ENCODE assay signal across 9 cellular contexts in the genomic region with DNA sequence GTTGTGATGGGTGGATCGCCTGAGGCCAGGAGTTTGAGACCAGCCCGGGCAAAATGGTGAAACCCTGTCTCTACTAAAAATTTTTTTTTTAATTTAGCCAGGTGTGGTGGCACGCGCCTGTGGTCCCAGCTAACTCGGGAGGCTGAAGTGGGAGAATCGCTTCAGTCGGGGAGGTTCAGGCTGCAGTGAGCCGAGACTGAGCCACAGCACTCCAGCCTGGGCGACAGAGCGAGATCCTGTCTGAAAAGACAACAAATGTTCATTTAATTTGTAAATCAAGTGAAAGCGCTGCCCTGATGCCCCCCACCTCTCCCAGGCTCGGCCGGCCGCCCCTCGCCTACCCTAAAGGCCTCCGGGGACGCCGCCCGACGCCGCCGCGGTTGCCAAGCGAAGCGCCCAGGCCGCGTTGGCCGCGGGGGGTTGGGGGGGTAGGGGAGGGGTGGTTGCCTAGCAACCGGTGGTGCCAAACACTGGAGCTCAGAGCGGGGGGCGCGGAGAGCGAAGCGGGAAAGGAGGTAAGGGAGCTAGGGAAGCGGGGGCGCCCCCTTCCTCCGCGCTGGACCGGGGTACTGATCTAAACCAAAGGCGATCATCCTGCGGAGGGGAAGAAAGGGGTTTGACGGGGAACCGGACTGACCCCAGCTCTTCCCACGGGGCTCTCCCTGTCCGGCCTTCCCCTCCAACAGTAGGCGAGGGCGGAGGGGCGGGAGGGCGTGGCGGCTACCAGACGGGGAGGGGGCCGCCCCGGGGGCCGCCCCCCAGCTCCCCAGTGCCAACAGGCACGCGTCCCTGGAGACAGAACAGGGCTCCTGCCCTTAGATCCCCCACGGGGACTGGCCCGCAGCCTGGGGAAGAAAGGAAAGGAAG. TPM values are rescaled to one million over a fixed set of nuclear protein-coding genes. Genes with fewer than 3 reads are reported as not detected.
A peak's percentile ranks its signal among the peaks of the same experiment; 100 is the strongest.
DNase-seq lines count a peak whose midpoint lies in the region; ATAC-seq and TF ChIP-seq lines count a peak whose summit lies in the region.
"Had no signal": no experiment of that assay in that cellular context is flagged by ENCODE, and none has a peak within 500 bp of the region (broad histone marks: within the 10 kb centered on the region; RNA-seq: fewer than 3 reads in every experiment).

A gene with protein sequence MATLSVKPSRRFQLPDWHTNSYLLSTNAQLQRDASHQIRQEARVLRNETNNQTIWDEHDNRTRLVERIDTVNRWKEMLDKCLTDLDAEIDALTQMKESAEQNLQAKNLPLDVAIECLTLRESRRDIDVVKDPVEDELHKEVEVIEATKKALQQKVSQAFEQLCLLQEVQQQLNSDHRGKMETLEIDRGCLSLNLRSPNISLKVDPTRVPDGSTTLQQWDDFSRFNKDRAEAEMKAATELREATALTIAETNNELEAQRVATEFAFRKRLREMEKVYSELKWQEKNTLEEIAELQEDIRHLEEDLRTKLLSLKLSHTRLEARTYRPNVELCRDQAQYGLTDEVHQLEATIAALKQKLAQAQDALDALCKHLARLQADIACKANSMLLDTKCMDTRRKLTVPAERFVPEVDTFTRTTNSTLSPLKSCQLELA (plus strand): TSS at position 460 of the 867 bp plus-strand sequence. CDS start 828 bp downstream, outside the sequence.

- no peak within 1 kb of the TSS for H3K4me3 Mint-ChIP-seq in activated CD8-positive, alpha-beta T cell treated with anti-CD3 and anti-CD28 coated beads for 36 hours
- H3K4me3 Mint-ChIP-seq in activated CD8-positive, alpha-beta T cell treated with anti-CD3 and anti-CD28 coated beads, Interleukin-2, amount 10 ng/mL, durations not matched to agents 7 days and 5 days: no peak within 1 kb of the TSS
- H3K4me3 Mint-ChIP-seq in activated CD4-positive, alpha-beta memory T cell treated with anti-CD3 and anti-CD28 coated beads for 36 hours: no peak within 1 kb of the TSS

- CTCF ChIA-PET in activated CD8-positive, alpha-beta T cell treated with anti-CD3 and anti-CD28 coated beads for 36 hours (lab: Charles Lee): interaction anchor here (0.8 kb wide), 1 partner anchor 33 kb away, joined by 3 read pairs; no protein-coding TSS in a partner anchor
- CTCF ChIA-PET in activated CD8-positive, alpha-beta T cell treated with anti-CD3 and anti-CD28 coated beads, Interleukin-2, amount 10 ng/mL, durations not matched to agents 7 days and 5 days (lab: Charles Lee): interaction anchor here (1.0 kb wide), 1 partner anchor 51 kb away, joined by 4 read pairs; no protein-coding TSS in a partner anchor
- CTCF ChIA-PET in activated CD4-positive, alpha-beta memory T cell treated with anti-CD3 and anti-CD28 coated beads for 36 hours (lab: Charles Lee): no interaction called here

- peak; percentile 25 for DNase-seq in activated CD8-positive, alpha-beta T cell treated with anti-CD3 and anti-CD28 coated beads for 36 hours
- no peak for DNase-seq in activated CD8-positive, alpha-beta T cell treated with anti-CD3 and anti-CD28 coated beads, Interleukin-2, amount 10 ng/mL, durations not matched to agents 7 days and 5 days
- DNase-seq in Peyer's patch (peak in 2 of 3 donors; percentile 15 to 51), fibroblast of mammary gland (ENCODE audit: low read depth) (peak; percentile 6), putamen (ENCODE audit: low spot score) (no peak)
- DNase-seq in activated CD4-positive, alpha-beta memory T cell treated with anti-CD3 and anti-CD28 coated beads for 36 hours: no peak

- peaks cover 28% of the 10 kb centered on the region for H3K27me3 Mint-ChIP-seq in activated CD8-positive, alpha-beta T cell treated with anti-CD3 and anti-CD28 coated beads for 36 hours
- H3K27me3 Mint-ChIP-seq in activated CD8-positive, alpha-beta T cell treated with anti-CD3 and anti-CD28 coated beads, Interleukin-2, amount 10 ng/mL, durations not matched to agents 7 days and 5 days (ENCODE audit: low read depth): peaks cover 34% of the 10 kb centered on the region
- peaks cover 23% of the 10 kb centered on the region for H3K27me3 Mint-ChIP-seq in activated CD4-positive, alpha-beta memory T cell treated with anti-CD3 and anti-CD28 coated beads for 36 hours

- H3K27me3 ChIP-seq in Peyer's patch: no peaks in the 10 kb centered on the region
- H3K27me3 ChIP-seq in neutrophil: peaks cover 22% of the 10 kb centered on the region

- no peak for TF ChIP-seq POLR2A in Peyer's patch (IDR thresholded peaks at IDR 0.05)

- H3K9me3 Mint-ChIP-seq in activated CD8-positive, alpha-beta T cell treated with anti-CD3 and anti-CD28 coated beads for 36 hours: no peaks in the 10 kb centered on the region
- no peaks in the 10 kb centered on the region for H3K9me3 Mint-ChIP-seq in activated CD8-positive, alpha-beta T cell treated with anti-CD3 and anti-CD28 coated beads, Interleukin-2, amount 10 ng/mL, durations not matched to agents 7 days and 5 days (ENCODE audit: insufficient read depth)
- no peaks in the 10 kb centered on the region for H3K9me3 Mint-ChIP-seq in activated CD4-positive, alpha-beta memory T cell treated with anti-CD3 and anti-CD28 coated beads for 36 hours
- H3K9me3 Mint-ChIP-seq: CD8-positive, alpha-beta memory T cell had no signal

- H3K4me3 ChIP-seq in Peyer's patch (peak within 1 kb of the TSS; percentile 14 to 47 (median 37)), fibroblast of mammary gland (ENCODE audit: control insufficient read depth, low read depth, low read length) (peak within 1 kb of the TSS; percentile 33), neutrophil (ENCODE audit: low read depth in 1 of 2, low read length in 1 of 2) (peak within 1 kb of the TSS; percentile 52 to 66)

- H3K4me1 Mint-ChIP-seq in activated CD8-positive, alpha-beta T cell treated with anti-CD3 and anti-CD28 coated beads for 36 hours (ENCODE audit: low read depth): no peaks in the 10 kb centered on the region
- peaks cover 9% of the 10 kb centered on the region for H3K4me1 Mint-ChIP-seq in activated CD8-positive, alpha-beta T cell treated with anti-CD3 and anti-CD28 coated beads, Interleukin-2, amount 10 ng/mL, durations not matched to agents 7 days and 5 days (ENCODE audit: low read depth)
- H3K4me1 Mint-ChIP-seq in activated CD4-positive, alpha-beta memory T cell treated with anti-CD3 and anti-CD28 coated beads for 36 hours (ENCODE audit: low read depth): peaks cover 4% of the 10 kb centered on the region

- POLR2A ChIA-PET in activated CD8-positive, alpha-beta T cell treated with anti-CD3 and anti-CD28 coated beads for 36 hours (lab: Charles Lee): no interaction called here
- POLR2A ChIA-PET in activated CD8-positive, alpha-beta T cell treated with anti-CD3 and anti-CD28 coated beads, Interleukin-2, amount 10 ng/mL, durations not matched to agents 7 days and 5 days (lab: Charles Lee): no interaction called here
- POLR2A ChIA-PET in activated CD4-positive, alpha-beta memory T cell treated with anti-CD3 and anti-CD28 coated beads for 36 hours (lab: Charles Lee): no interaction called here

- intact Hi-C loops in activated CD8-positive, alpha-beta T cell treated with anti-CD3 and anti-CD28 coated beads for 36 hours (cut with micrococcal nuclease): no loop called here
- intact Hi-C loops in activated CD4-positive, alpha-beta memory T cell treated with anti-CD3 and anti-CD28 coated beads for 36 hours (cut with micrococcal nuclease): no loop called here

- TF ChIP-seq CTCF in activated CD8-positive, alpha-beta T cell treated with anti-CD3 and anti-CD28 coated beads for 36 hours (IDR thresholded peaks at IDR 0.05): no peak
- TF ChIP-seq CTCF in Peyer's patch (IDR thresholded peaks at IDR 0.05) (no peak), fibroblast of mammary gland (conservative IDR thresholded peaks at IDR 0.05; ENCODE audit: control insufficient read depth, insufficient read depth, low read depth, low read length) (no peak), neutrophil (IDR thresholded peaks at IDR 0.05) (no peak)

- H3K36me3 ChIP-seq in Peyer's patch (no peaks in the 10 kb centered on the region), neutrophil (no peaks in the 10 kb centered on the region)

- peaks cover 0 to 16% (median 9%) of the 10 kb centered on the region in 4 donors for H3K4me1 ChIP-seq in Peyer's patch
- peaks cover 22 to 23% of the 10 kb centered on the region in 2 experiments for H3K4me1 ChIP-seq in neutrophil (ENCODE audit: control insufficient read depth in 1 of 2, insufficient read depth in 1 of 2, low read depth in 1 of 2, low read length in 1 of 2)

- no peaks in the 10 kb centered on the region for H3K9me3 ChIP-seq in Peyer's patch
- H3K9me3 ChIP-seq in neutrophil: no peaks in the 10 kb centered on the region

- H3K36me3 Mint-ChIP-seq in activated CD8-positive, alpha-beta T cell treated with anti-CD3 and anti-CD28 coated beads for 36 hours (ENCODE audit: low read depth): no peaks in the 10 kb centered on the region
- no peaks in the 10 kb centered on the region for H3K36me3 Mint-ChIP-seq in activated CD8-positive, alpha-beta T cell treated with anti-CD3 and anti-CD28 coated beads, Interleukin-2, amount 10 ng/mL, durations not matched to agents 7 days and 5 days (ENCODE audit: low read depth)
- H3K36me3 Mint-ChIP-seq in activated CD4-positive, alpha-beta memory T cell treated with anti-CD3 and anti-CD28 coated beads for 36 hours: no peaks in the 10 kb centered on the region

- H3K27ac Mint-ChIP-seq in activated CD8-positive, alpha-beta T cell treated with anti-CD3 and anti-CD28 coated beads for 36 hours: no peak within 1 kb of the TSS
- no peak within 1 kb of the TSS for H3K27ac Mint-ChIP-seq in activated CD8-positive, alpha-beta T cell treated with anti-CD3 and anti-CD28 coated beads, Interleukin-2, amount 10 ng/mL, durations not matched to agents 7 days and 5 days
- H3K27ac Mint-ChIP-seq in activated CD4-positive, alpha-beta memory T cell treated with anti-CD3 and anti-CD28 coated beads for 36 hours: no peak within 1 kb of the TSS

- H3K27ac ChIP-seq in Peyer's patch: no peak within 1 kb of the TSS
- H3K27ac ChIP-seq in neutrophil: no peak within 1 kb of the TSS

- no peak for ATAC-seq in activated CD8-positive, alpha-beta T cell treated with anti-CD3 and anti-CD28 coated beads for 36 hours
- no peak for ATAC-seq in activated CD8-positive, alpha-beta T cell treated with anti-CD3 and anti-CD28 coated beads, Interleukin-2, amount 10 ng/mL, durations not matched to agents 7 days and 5 days
- no peak for ATAC-seq in HG03175 (IDR thresholded peaks at IDR 0.05; ENCODE audit: unreplicated experiment)

RNA-seq across cellular contexts. Expression of the gene that starts here (rescaled TPM):
- total RNA-seq in activated CD8-positive, alpha-beta T cell treated with anti-CD3 and anti-CD28 coated beads for 36 hours: under 1 TPM; 0.20 to 0.34 TPM
- total RNA-seq in activated CD8-positive, alpha-beta T cell treated with anti-CD3 and anti-CD28 coated beads, Interleukin-2, amount 10 ng/mL, durations not matched to agents 7 days and 5 days: not detected
- not detected for total RNA-seq in Peyer's patch
- total RNA-seq in activated CD4-positive, alpha-beta memory T cell treated with anti-CD3 and anti-CD28 coated beads for 36 hours: not detected
- total RNA-seq: CD8-positive, alpha-beta memory T cell had no signal

Comparison
In these comparisons a context has a peak if more than half of its experiments do, and no peak if none do; other contexts are left out.
1. Peak in DNase-seq in activated CD8-positive, alpha-beta T cell treated with anti-CD3 and anti-CD28 coated beads for 36 hours; RNA of the gene not detected or under 1 TPM.
2. Peak in DNase-seq and H3K4me3 ChIP-seq in Peyer's patch; RNA of the gene not detected or under 1 TPM.